Comparison of ENCODE assay signal across 8 cellular contexts in the genomic region with DNA sequence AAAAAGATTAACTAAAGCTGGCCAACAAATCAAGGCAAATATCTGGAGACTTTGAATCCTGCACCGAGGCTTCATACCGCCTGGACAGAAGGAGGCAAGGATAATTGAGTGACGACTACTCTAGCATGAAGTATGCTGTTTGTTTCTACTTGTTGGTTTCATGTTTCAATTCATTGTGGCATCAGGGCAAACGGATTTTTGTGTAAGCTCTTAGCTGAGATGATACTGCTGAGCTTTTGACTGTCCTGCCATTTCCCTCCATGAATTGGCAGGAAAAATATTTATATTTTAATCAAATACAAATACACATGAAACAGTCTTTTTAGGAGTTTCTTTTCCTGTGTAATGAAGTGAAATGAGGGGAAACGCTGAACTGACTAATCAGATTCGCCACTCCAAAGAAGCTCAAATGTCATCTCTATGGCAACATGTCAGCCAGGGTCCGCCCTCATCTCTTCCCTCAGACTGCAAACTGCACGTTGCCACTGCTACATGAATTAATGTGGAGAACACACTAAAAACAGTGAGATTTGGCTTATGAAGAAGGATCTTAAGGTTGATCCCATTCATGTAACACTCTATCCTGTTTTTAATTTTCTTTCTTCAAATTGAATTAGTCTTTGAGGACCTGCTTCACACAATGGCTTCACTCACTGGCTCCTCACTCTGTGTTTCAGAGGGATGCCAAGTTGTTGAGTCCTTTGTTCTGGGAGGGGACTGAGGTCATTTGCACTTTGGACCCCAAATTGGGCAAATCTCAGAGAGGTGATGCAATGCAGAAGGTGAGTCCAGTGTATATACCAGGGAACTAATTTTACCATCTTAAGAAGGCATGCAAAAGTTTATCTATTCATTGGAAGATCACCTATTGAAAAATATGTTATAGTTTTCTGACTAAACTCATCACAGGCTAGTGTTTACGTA.
DNase-seq lines count a peak whose midpoint lies in the region; ATAC-seq and TF ChIP-seq lines count a peak whose summit lies in the region.

No MANE protein-coding gene starts in this region.

- DNase-seq in ELF-1 (ENCODE audit: low read depth, low spot score) (peak; percentile 23), NCI-H2171 treated with DMSO at 0.1 percent for 48 hours (lab: John Stamatoyannopoulos, UW) (peak; percentile 86), dermis blood vessel endothelial cell (peak; percentile 11), osteoblast (ENCODE audit: insufficient read length, low spot score, missing footprints) (no peak), coronary artery (ENCODE audit: low spot score) (no peak)
- DNase-seq in activated T-helper 1 cell treated with anti-CD3 and anti-CD28 coated beads, Interleukin-12 subunit alpha, Interleukin-12 subunit beta, Interleukin-2, Interleukin-4 antibody, amounts not matched to agents 30 ng/mL and 10 ng/mL and 1 ng/mL, durations not matched to agents 14 hours and 24 hours and 36 hours (ENCODE audit: low spot score), result no peak
- DNase-seq in activated T-helper 2 cell treated with anti-CD3 and anti-CD28 coated beads, Interferon-gamma antibody, Interleukin-2, Interleukin-4, amounts not matched to agents 10 μg/mL and 5 μg/mL and 100 μg/mL, durations not matched to agents 14 hours and 24 hours and 36 hours (ENCODE audit: low spot score), result no peak

- H3K27ac ChIP-seq in osteoblast (ENCODE audit: low read depth, low read length), result peak overlapping the region; percentile 70
- H3K27ac ChIP-seq in coronary artery, result no peak overlapping the region

- no peaks in the 10 kb centered on the region for H3K27me3 Mint-ChIP-seq in activated T-helper 1 cell treated with anti-CD3 and anti-CD28 coated beads, Interleukin-12 subunit alpha, Interleukin-12 subunit beta, Interleukin-2, Interleukin-4 antibody, amounts not matched to agents 30 ng/mL and 10 ng/mL and 1 ng/mL, durations not matched to agents 14 hours and 24 hours and 36 hours (ENCODE audit: insufficient read depth)
- H3K27me3 Mint-ChIP-seq in activated T-helper 2 cell treated with anti-CD3 and anti-CD28 coated beads, Interferon-gamma antibody, Interleukin-2, Interleukin-4, amounts not matched to agents 10 μg/mL and 5 μg/mL and 100 μg/mL, durations not matched to agents 14 hours and 24 hours and 36 hours (ENCODE audit: low read depth), result no peaks in the 10 kb centered on the region

- H3K4me3 Mint-ChIP-seq in activated T-helper 1 cell treated with anti-CD3 and anti-CD28 coated beads, Interleukin-12 subunit alpha, Interleukin-12 subunit beta, Interleukin-2, Interleukin-4 antibody, amounts not matched to agents 30 ng/mL and 10 ng/mL and 1 ng/mL, durations not matched to agents 14 hours and 24 hours and 36 hours, result no peak overlapping the region
- no peak overlapping the region for H3K4me3 Mint-ChIP-seq in activated T-helper 2 cell treated with anti-CD3 and anti-CD28 coated beads, Interferon-gamma antibody, Interleukin-2, Interleukin-4, amounts not matched to agents 10 μg/mL and 5 μg/mL and 100 μg/mL, durations not matched to agents 14 hours and 24 hours and 36 hours (ENCODE audit: low read depth)

- H3K9me3 ChIP-seq in osteoblast (ENCODE audit: low read depth, low read length), result no peaks in the 10 kb centered on the region

- no peak for TF ChIP-seq CTCF in osteoblast (IDR thresholded peaks at IDR 0.05; ENCODE audit: extremely low read depth, low read depth, low read length)
- TF ChIP-seq CTCF in coronary artery (IDR thresholded peaks at IDR 0.05), result no peak

- no peak for ATAC-seq in HG03565 (IDR thresholded peaks at IDR 0.05; ENCODE audit: unreplicated experiment)

- H3K9me3 Mint-ChIP-seq in activated T-helper 1 cell treated with anti-CD3 and anti-CD28 coated beads, Interleukin-12 subunit alpha, Interleukin-12 subunit beta, Interleukin-2, Interleukin-4 antibody, amounts not matched to agents 30 ng/mL and 10 ng/mL and 1 ng/mL, durations not matched to agents 14 hours and 24 hours and 36 hours, result no peaks in the 10 kb centered on the region
- H3K9me3 Mint-ChIP-seq in activated T-helper 2 cell treated with anti-CD3 and anti-CD28 coated beads, Interferon-gamma antibody, Interleukin-2, Interleukin-4, amounts not matched to agents 10 μg/mL and 5 μg/mL and 100 μg/mL, durations not matched to agents 14 hours and 24 hours and 36 hours, result no peaks in the 10 kb centered on the region

- H4K20me1 ChIP-seq in osteoblast (ENCODE audit: insufficient read depth, low read length), result no peaks in the 10 kb centered on the region

- no peaks in the 10 kb centered on the region for H3K4me1 Mint-ChIP-seq in activated T-helper 1 cell treated with anti-CD3 and anti-CD28 coated beads, Interleukin-12 subunit alpha, Interleukin-12 subunit beta, Interleukin-2, Interleukin-4 antibody, amounts not matched to agents 30 ng/mL and 10 ng/mL and 1 ng/mL, durations not matched to agents 14 hours and 24 hours and 36 hours (ENCODE audit: low read depth)
- H3K4me1 Mint-ChIP-seq in activated T-helper 2 cell treated with anti-CD3 and anti-CD28 coated beads, Interferon-gamma antibody, Interleukin-2, Interleukin-4, amounts not matched to agents 10 μg/mL and 5 μg/mL and 100 μg/mL, durations not matched to agents 14 hours and 24 hours and 36 hours (ENCODE audit: low read depth), result no peaks in the 10 kb centered on the region

- peak overlapping the region; percentile 73 for H2AFZ ChIP-seq in osteoblast (ENCODE audit: low read length)

- no peaks in the 10 kb centered on the region for H3K79me2 ChIP-seq in osteoblast (ENCODE audit: insufficient read depth, low read length)

- H3K27me3 ChIP-seq in osteoblast (ENCODE audit: insufficient read depth, low read length), result no peaks in the 10 kb centered on the region

- H3K36me3 Mint-ChIP-seq in activated T-helper 1 cell treated with anti-CD3 and anti-CD28 coated beads, Interleukin-12 subunit alpha, Interleukin-12 subunit beta, Interleukin-2, Interleukin-4 antibody, amounts not matched to agents 30 ng/mL and 10 ng/mL and 1 ng/mL, durations not matched to agents 14 hours and 24 hours and 36 hours (ENCODE audit: low read depth), result no peaks in the 10 kb centered on the region
- H3K36me3 Mint-ChIP-seq in activated T-helper 2 cell treated with anti-CD3 and anti-CD28 coated beads, Interferon-gamma antibody, Interleukin-2, Interleukin-4, amounts not matched to agents 10 μg/mL and 5 μg/mL and 100 μg/mL, durations not matched to agents 14 hours and 24 hours and 36 hours (ENCODE audit: low read depth), result no peaks in the 10 kb centered on the region

- H3K36me3 ChIP-seq in osteoblast (ENCODE audit: insufficient read depth, low read length), result no peaks in the 10 kb centered on the region

- peaks cover 16% of the 10 kb centered on the region for H3K4me1 ChIP-seq in osteoblast (ENCODE audit: insufficient read depth, low read length)

- intact Hi-C loops in activated T-helper 1 cell treated with anti-CD3 and anti-CD28 coated beads, Interleukin-12 subunit alpha, Interleukin-12 subunit beta, Interleukin-2, Interleukin-4 antibody, amounts not matched to agents 30 ng/mL and 10 ng/mL and 1 ng/mL, durations not matched to agents 14 hours and 24 hours and 36 hours (cut with micrococcal nuclease), result loop anchor here (1.0 kb wide), 1 partner anchor 581 kb away; no protein-coding TSS in a partner anchor
- intact Hi-C loops in activated T-helper 2 cell treated with anti-CD3 and anti-CD28 coated beads, Interferon-gamma antibody, Interleukin-2, Interleukin-4, amounts not matched to agents 10 μg/mL and 5 μg/mL and 100 μg/mL, durations not matched to agents 14 hours and 24 hours and 36 hours (cut with micrococcal nuclease), result loop anchor here (2.0 kb wide), 1 partner anchor 581 kb away; no protein-coding TSS in a partner anchor

- H3K4me3 ChIP-seq in osteoblast (ENCODE audit: insufficient read depth, low read length) (peak overlapping the region; percentile 56), coronary artery (no peak overlapping the region)

- peak overlapping the region; percentile 83 for H3K4me2 ChIP-seq in osteoblast (ENCODE audit: insufficient read depth, low read length)

- H3K27ac Mint-ChIP-seq in activated T-helper 1 cell treated with anti-CD3 and anti-CD28 coated beads, Interleukin-12 subunit alpha, Interleukin-12 subunit beta, Interleukin-2, Interleukin-4 antibody, amounts not matched to agents 30 ng/mL and 10 ng/mL and 1 ng/mL, durations not matched to agents 14 hours and 24 hours and 36 hours, result no peak overlapping the region
- no peak overlapping the region for H3K27ac Mint-ChIP-seq in activated T-helper 2 cell treated with anti-CD3 and anti-CD28 coated beads, Interferon-gamma antibody, Interleukin-2, Interleukin-4, amounts not matched to agents 10 μg/mL and 5 μg/mL and 100 μg/mL, durations not matched to agents 14 hours and 24 hours and 36 hours

Comparison
In these comparisons a context has a peak if more than half of its experiments do, and no peak if none do; other contexts are left out.
1. DNase-seq: peak in ELF-1 (single experiment), NCI-H2171 treated with DMSO at 0.1 percent for 48 hours (single experiment) and dermis blood vessel endothelial cell (single experiment); none in osteoblast (single experiment), activated T-helper 1 cell treated with anti-CD3 and anti-CD28 coated beads, Interleukin-12 subunit alpha, Interleukin-12 subunit beta, Interleukin-2, Interleukin-4 antibody, amounts not matched to agents 30 ng/mL and 10 ng/mL and 1 ng/mL, durations not matched to agents 14 hours and 24 hours and 36 hours (single experiment), activated T-helper 2 cell treated with anti-CD3 and anti-CD28 coated beads, Interferon-gamma antibody, Interleukin-2, Interleukin-4, amounts not matched to agents 10 μg/mL and 5 μg/mL and 100 μg/mL, durations not matched to agents 14 hours and 24 hours and 36 hours (single experiment) and coronary artery (single experiment).